Comparison of ENCODE assay signal across 25 cellular contexts in the genomic region with DNA sequence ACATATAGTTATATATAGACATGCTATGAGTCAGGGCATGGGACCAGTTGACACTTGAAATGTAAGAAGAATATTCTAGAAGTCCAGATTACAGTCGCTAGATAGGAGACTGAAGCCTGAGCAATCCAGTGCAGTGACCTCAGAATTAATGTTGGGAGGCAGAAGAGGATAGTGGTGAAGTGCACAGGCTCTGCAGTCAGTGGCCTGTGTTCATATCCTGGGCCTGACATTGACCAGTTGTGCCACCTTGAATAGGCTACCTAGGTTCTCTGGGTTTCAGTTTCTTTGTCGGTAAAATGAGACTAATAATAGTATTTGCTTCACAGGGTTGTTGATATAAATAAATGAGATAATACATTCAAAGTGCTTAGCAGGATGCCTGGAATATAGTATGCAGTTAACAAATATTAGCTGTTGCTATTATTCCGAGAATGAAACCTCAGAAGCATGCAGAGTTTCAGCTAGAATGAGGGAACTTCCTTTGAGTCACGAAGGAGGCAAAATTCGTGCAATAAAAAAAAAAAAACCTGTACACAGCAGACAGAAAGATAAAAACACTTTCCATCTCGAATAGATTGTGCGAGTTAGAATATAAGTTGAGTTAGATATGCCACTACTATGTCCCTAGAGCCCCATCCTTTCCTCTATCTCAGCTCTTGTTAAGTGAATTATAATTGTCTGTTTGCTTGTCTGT. TPM values are rescaled to one million over a fixed set of nuclear protein-coding genes. Genes with fewer than 3 reads are reported as not detected.
DNase-seq lines count a peak whose midpoint lies in the region; ATAC-seq and TF ChIP-seq lines count a peak whose summit lies in the region.
"Had no signal": no experiment of that assay in that cellular context is flagged by ENCODE, and none has a peak within 500 bp of the region (broad histone marks: within the 10 kb centered on the region; RNA-seq: fewer than 3 reads in every experiment).

No MANE protein-coding gene starts in this region.

- TF ChIP-seq CTCF in Loucy (conservative IDR thresholded peaks at IDR 0.05; ENCODE audit: low read length) (no peak), spleen (IDR thresholded peaks at IDR 0.05 in 8 of 11, conservative IDR thresholded peaks at IDR 0.05 in 3 of 11) (no peak)

- H3K36me3 ChIP-seq in Loucy (ENCODE audit: insufficient read depth, low read length) (no peaks in the 10 kb centered on the region), spleen (no peaks in the 10 kb centered on the region)
- H3K36me3 ChIP-seq: BE2C, gastrocnemius medialis, HAP-1, prostate gland had no signal

- TF ChIP-seq POLR2A in spleen (IDR thresholded peaks at IDR 0.05) = no peak

- CTCF ChIA-PET in activated CD4-positive, alpha-beta T cell treated with anti-CD3 and anti-CD28 coated beads, Interleukin-2, amount 10 ng/mL, durations not matched to agents 7 days and 5 days (lab: Charles Lee) = interaction anchor here (0.7 kb wide), 1 partner anchor 36 kb away, joined by 4 read pairs; no protein-coding TSS in a partner anchor

- H4K20me1 ChIP-seq in Loucy (ENCODE audit: insufficient read depth, low read length, poor library complexity, severe bottlenecking) = no peaks in the 10 kb centered on the region

- DNase-seq in activated CD4-positive, alpha-beta T cell treated with anti-CD3 and anti-CD28 coated beads, Interleukin-2, amount 10 ng/mL, durations not matched to agents 7 days and 5 days = no peak
- no peak for DNase-seq in activated CD4-positive, alpha-beta T cell treated with anti-CD3 and anti-CD28 coated beads, Interleukin-2, amount 50 U/mL, for 48 hours
- DNase-seq in activated naive CD4-positive, alpha-beta T cell treated with anti-CD3 and anti-CD28 coated beads, Interleukin-2, amount 50 U/mL, for 72 hours (ENCODE audit: low spot score in 2 of 2) = no peak
- DNase-seq in spleen = no peak
- DNase-seq: BE2C; gastrocnemius medialis; NCI-H1436; NCI-H2171; nephron progenitor cell; PC-9; SIG-M5; small intestine; stimulated activated CD4-positive, alpha-beta T cell treated with anti-CD3 and anti-CD28 coated beads, Interleukin-4, amount 100 ng/mL, for 1 hour had no signal

- peaks cover 66% of the 10 kb centered on the region for H3K4me1 Mint-ChIP-seq in activated CD4-positive, alpha-beta T cell treated with anti-CD3 and anti-CD28 coated beads, Interleukin-2, amount 10 ng/mL, durations not matched to agents 7 days and 5 days

- H3K27me3 Mint-ChIP-seq in activated CD4-positive, alpha-beta T cell treated with anti-CD3 and anti-CD28 coated beads, Interleukin-2, amount 10 ng/mL, durations not matched to agents 7 days and 5 days = no peaks in the 10 kb centered on the region

- H3K9me3 ChIP-seq in Loucy (ENCODE audit: insufficient read depth, low read depth, low read length) = no peaks in the 10 kb centered on the region
- H3K9me3 ChIP-seq in spleen = no peaks in the 10 kb centered on the region
- H3K9me3 ChIP-seq: BE2C, gastrocnemius medialis, HAP-1, prostate gland had no signal

- no peaks in the 10 kb centered on the region for H3K9me2 ChIP-seq in Loucy (replicated peaks; ENCODE audit: low read depth, low read length)

- H3K4me2 ChIP-seq in Loucy (ENCODE audit: low read depth, low read length, poor library complexity, severe bottlenecking) = no peak overlapping the region
- H3K4me2 ChIP-seq: PC-9 had no signal

- peak overlapping the region; percentile 94 for H3K27ac Mint-ChIP-seq in activated CD4-positive, alpha-beta T cell treated with anti-CD3 and anti-CD28 coated beads, Interleukin-2, amount 10 ng/mL, durations not matched to agents 7 days and 5 days
- peak overlapping the region; percentile 79 to 88 for H3K27ac Mint-ChIP-seq in activated naive CD4-positive, alpha-beta T cell treated with anti-CD3 and anti-CD28 coated beads, Interleukin-2, amount 50 U/mL, for 72 hours
- H3K27ac Mint-ChIP-seq: nephron progenitor cell had no signal

- H3K27me3 ChIP-seq in Loucy (ENCODE audit: insufficient read depth, low read length, poor library complexity, severe bottlenecking) (no peaks in the 10 kb centered on the region), spleen (replicated peaks in 1 of 7) (no peaks in the 10 kb centered on the region)
- H3K27me3 ChIP-seq: BE2C, gastrocnemius medialis had no signal

- H3K27ac ChIP-seq in spleen = peak overlapping the region in 6 of 8 donors; percentile 5 to 74 (median 56)
- H3K27ac ChIP-seq: gastrocnemius medialis, PC-9, prostate gland had no signal

- POLR2A ChIA-PET in activated CD4-positive, alpha-beta T cell treated with anti-CD3 and anti-CD28 coated beads, Interleukin-2, amount 10 ng/mL, durations not matched to agents 7 days and 5 days (lab: Charles Lee) = no interaction called here

- H3K36me3 Mint-ChIP-seq in activated CD4-positive, alpha-beta T cell treated with anti-CD3 and anti-CD28 coated beads, Interleukin-2, amount 10 ng/mL, durations not matched to agents 7 days and 5 days (ENCODE audit: low read depth) = peaks cover 2% of the 10 kb centered on the region
- peaks cover 0 to 7% of the 10 kb centered on the region in 2 donors for H3K36me3 Mint-ChIP-seq in activated naive CD4-positive, alpha-beta T cell treated with anti-CD3 and anti-CD28 coated beads, Interleukin-2, amount 50 U/mL, for 72 hours

- no peak overlapping the region for H2AFZ ChIP-seq in Loucy (ENCODE audit: low read length)
- H2AFZ ChIP-seq: PC-9 had no signal

- peaks cover 36% of the 10 kb centered on the region for H3K79me2 ChIP-seq in Loucy (ENCODE audit: insufficient read depth, low read length)

- no peak for ATAC-seq in activated naive CD4-positive, alpha-beta T cell treated with anti-CD3 and anti-CD28 coated beads, Interleukin-2, amount 50 U/mL, for 72 hours
- ATAC-seq in HG03097 (IDR thresholded peaks at IDR 0.05; ENCODE audit: low FRiP score, unreplicated experiment) = no peak
- no peak for ATAC-seq in HG02571 (IDR thresholded peaks at IDR 0.05; ENCODE audit: unreplicated experiment)
- ATAC-seq in HG03521 (IDR thresholded peaks at IDR 0.05; ENCODE audit: unreplicated experiment) = no peak
- ATAC-seq: gastrocnemius medialis had no signal

- peak overlapping the region; percentile 46 for H3K9ac ChIP-seq in Loucy (ENCODE audit: low read depth, low read length, poor library complexity, severe bottlenecking)

- H3K4me1 ChIP-seq in Loucy (ENCODE audit: insufficient read depth, low read length, poor library complexity, severe bottlenecking) (peaks cover 51% of the 10 kb centered on the region), spleen (no peaks in the 10 kb centered on the region)
- H3K4me1 ChIP-seq: BE2C, gastrocnemius medialis, HAP-1, prostate gland had no signal

- WGBS in spleen, 5 donors = 55 to 79% (median 67%) methylated on average over 7 of the region's 7 CpGs

- intact Hi-C loops in spleen (cut with DNase I; ENCODE audit: low total_unique reads) = no loop called here

- no peaks in the 10 kb centered on the region for H3K9me3 Mint-ChIP-seq in activated CD4-positive, alpha-beta T cell treated with anti-CD3 and anti-CD28 coated beads, Interleukin-2, amount 10 ng/mL, durations not matched to agents 7 days and 5 days
- no peaks in the 10 kb centered on the region for H3K9me3 Mint-ChIP-seq in activated naive CD4-positive, alpha-beta T cell treated with anti-CD3 and anti-CD28 coated beads, Interleukin-2, amount 50 U/mL, for 72 hours
- H3K9me3 Mint-ChIP-seq: nephron progenitor cell had no signal

- no peaks in the 10 kb centered on the region for H3F3A ChIP-seq in Loucy (ENCODE audit: low read depth)

- H3K4me3 ChIP-seq in Loucy (ENCODE audit: low read length, poor library complexity, severe bottlenecking) = no peak overlapping the region
- no peak overlapping the region for H3K4me3 ChIP-seq in spleen
- H3K4me3 ChIP-seq: gastrocnemius medialis, HAP-1, PC-9, prostate gland had no signal

- H3K4me3 Mint-ChIP-seq in activated CD4-positive, alpha-beta T cell treated with anti-CD3 and anti-CD28 coated beads, Interleukin-2, amount 10 ng/mL, durations not matched to agents 7 days and 5 days = peak overlapping the region; percentile 59
- H3K4me3 Mint-ChIP-seq: nephron progenitor cell had no signal

RNA-seq across cellular contexts. Expression of a gene that starts 4.0 kb away (rescaled TPM):
- 10 to 100 TPM; 63.1 to 64.4 TPM for total RNA-seq in activated CD4-positive, alpha-beta T cell treated with anti-CD3 and anti-CD28 coated beads, Interleukin-2, amount 10 ng/mL, durations not matched to agents 7 days and 5 days
- 10 to 100 TPM; 30.5 to 48.9 TPM for total RNA-seq in activated naive CD4-positive, alpha-beta T cell treated with anti-CD3 and anti-CD28 coated beads, Interleukin-2, amount 50 U/mL, for 72 hours
- 10 to 100 TPM; 10.2 to 19.5 (median 12.9) TPM for total RNA-seq in spleen
- 1 to 10 TPM; 3.8 to 7.2 (median 5.2) TPM for polyA plus RNA-seq in spleen
- total RNA-seq: dermis microvascular lymphatic vessel endothelial cell, epithelial cell of proximal tubule, gastrocnemius medialis, M059J, PC-9 had no signal

RNA-seq across cellular contexts. Expression of a gene that starts 9.9 kb away (rescaled TPM):
- total RNA-seq in activated CD4-positive, alpha-beta T cell treated with anti-CD3 and anti-CD28 coated beads, Interleukin-2, amount 10 ng/mL, durations not matched to agents 7 days and 5 days = not detected
- under 1 TPM; 0.09 to 0.18 TPM for total RNA-seq in activated naive CD4-positive, alpha-beta T cell treated with anti-CD3 and anti-CD28 coated beads, Interleukin-2, amount 50 U/mL, for 72 hours
- not detected for total RNA-seq in spleen
- polyA plus RNA-seq in spleen = under 1 TPM in 2 of 3 donors, not detected in 1; 0.03 to 0.07 TPM
- total RNA-seq: dermis microvascular lymphatic vessel endothelial cell, epithelial cell of proximal tubule, gastrocnemius medialis, M059J, mesenteric fat pad, PC-9, subcutaneous adipose tissue, urinary bladder had no signal
- polyA plus RNA-seq: small intestine, urinary bladder had no signal
